1 cellular context compared by ENCODE assay signal in the genomic region with DNA sequence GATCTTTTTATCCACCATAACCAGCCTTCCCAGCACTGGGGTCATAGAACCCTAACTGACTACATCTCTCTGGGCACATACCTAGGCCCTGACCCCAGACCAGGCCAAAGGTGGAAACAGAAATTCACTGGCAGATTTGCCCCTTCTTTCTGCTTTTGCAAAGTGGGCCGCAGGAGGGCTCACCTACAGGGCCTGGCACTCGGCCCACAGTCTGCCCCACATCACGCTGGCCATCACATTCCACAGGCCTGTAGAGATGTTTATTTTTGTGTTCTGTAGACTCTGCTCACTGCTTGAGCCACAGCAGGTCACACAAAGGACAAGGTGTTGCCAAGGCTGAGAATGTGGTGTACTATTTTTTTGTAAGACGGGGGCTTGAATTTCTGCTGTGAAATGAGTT.
TF ChIP-seq lines count a peak whose summit lies in the region.

No MANE protein-coding gene starts in this region.

TF ChIP-seq in HepG2, 621 proteins besides CTCF, POLR2A, EP300 and RAD21 (continues in another document):
- TF ChIP-seq ZNF709 (CRISPR knock-in tag; IDR thresholded peaks at IDR 0.05) (no peak), TMF1 (CRISPR knock-in tag; IDR thresholded peaks at IDR 0.05; ENCODE audit: low read depth) (no peak), ZFP41 (CRISPR knock-in tag; IDR thresholded peaks at IDR 0.05; ENCODE audit: borderline replicate concordance) (no peak), TEAD3 (CRISPR knock-in tag; optimal IDR thresholded peaks at IDR 0.05; ENCODE audit: borderline replicate concordance) (peak; percentile 70), MTA1 (CRISPR knock-in tag; IDR thresholded peaks at IDR 0.05; ENCODE audit: borderline replicate concordance) (0 out of 2 replicates have a peak, but pooled peaks have one; percentile 21), DMAP1 (CRISPR knock-in tag; IDR thresholded peaks at IDR 0.05) (no peak), RNF2 (conservative IDR thresholded peaks at IDR 0.05; ENCODE audit: low read depth) (no peak), ZNF569 (CRISPR knock-in tag; IDR thresholded peaks at IDR 0.05; ENCODE audit: borderline replicate concordance) (no peak), ZNF674 (CRISPR knock-in tag; IDR thresholded peaks at IDR 0.05; ENCODE audit: low read depth) (no peak), SNAPC2 (CRISPR knock-in tag; IDR thresholded peaks at IDR 0.05) (no peak), ZFX (CRISPR knock-in tag; IDR thresholded peaks at IDR 0.05; ENCODE audit: low read depth) (peak; percentile 42; the same call in 1 of the 2 replicates), SALL1 (CRISPR knock-in tag; IDR thresholded peaks at IDR 0.05) (0 out of 2 replicates have a peak, but pooled peaks have one; percentile 14), THYN1 (CRISPR knock-in tag; IDR thresholded peaks at IDR 0.05; ENCODE audit: borderline replicate concordance, low read depth) (no peak), RBM22 (optimal IDR thresholded peaks at IDR 0.05; ENCODE audit: low read length) (no peak), ERF (CRISPR knock-in tag; IDR thresholded peaks at IDR 0.05) (no peak), FOSL2 (CRISPR knock-in tag; IDR thresholded peaks at IDR 0.05) (0 out of 2 replicates have a peak, but pooled peaks have one; percentile 8), ZNF20 (CRISPR knock-in tag; IDR thresholded peaks at IDR 0.05) (no peak), POGZ (CRISPR knock-in tag; IDR thresholded peaks at IDR 0.05) (0 out of 2 replicates have a peak, but pooled peaks have one; percentile 16), ZNF563 (CRISPR knock-in tag; IDR thresholded peaks at IDR 0.05) (no peak), ZBTB38 (CRISPR knock-in tag; IDR thresholded peaks at IDR 0.05) (no peak), NONO (IDR thresholded peaks at IDR 0.05) (no peak), NONO (CRISPR knock-in tag; conservative IDR thresholded peaks at IDR 0.05) (no peak), GTF3A (CRISPR knock-in tag; conservative IDR thresholded peaks at IDR 0.05) (no peak), ZNF558 (CRISPR knock-in tag; IDR thresholded peaks at IDR 0.05; ENCODE audit: borderline replicate concordance) (no peak), ZNF792 (CRISPR knock-in tag; IDR thresholded peaks at IDR 0.05) (no peak), PCBP1 (IDR thresholded peaks at IDR 0.05; ENCODE audit: borderline replicate concordance, low read depth, low read length) (no peak), ZNF33B (CRISPR knock-in tag; IDR thresholded peaks at IDR 0.05) (no peak), ZNF432 (CRISPR knock-in tag; IDR thresholded peaks at IDR 0.05; ENCODE audit: borderline replicate concordance) (no peak), HNF4G (IDR thresholded peaks at IDR 0.05; ENCODE audit: borderline replicate concordance, low read depth, low read length) (no peak), HNF4G (CRISPR knock-in tag; IDR thresholded peaks at IDR 0.05; ENCODE audit: borderline replicate concordance, low read depth) (no peak), ZNF333 (CRISPR knock-in tag; IDR thresholded peaks at IDR 0.05; ENCODE audit: borderline replicate concordance) (no peak), ZNF713 (CRISPR knock-in tag; IDR thresholded peaks at IDR 0.05) (no peak), ZNF253 (CRISPR knock-in tag; IDR thresholded peaks at IDR 0.05; ENCODE audit: borderline replicate concordance) (no peak), SOX13 (IDR thresholded peaks at IDR 0.05) (no peak), SOX13 (CRISPR knock-in tag; conservative IDR thresholded peaks at IDR 0.05 in 1 of 2, IDR thresholded peaks at IDR 0.05 in 1 of 2) (peak in 1 of 2 experiments; percentile 28; a peak in 1 of 4 replicates), ZNF251 (CRISPR knock-in tag; IDR thresholded peaks at IDR 0.05) (no peak), PHF21A (CRISPR knock-in tag; IDR thresholded peaks at IDR 0.05) (no peak), CHCHD3 (CRISPR knock-in tag; IDR thresholded peaks at IDR 0.05) (no peak), KLF12 (CRISPR knock-in tag; IDR thresholded peaks at IDR 0.05; ENCODE audit: borderline replicate concordance) (no peak), SIN3B (IDR thresholded peaks at IDR 0.05; ENCODE audit: low read length) (no peak), RARA (CRISPR knock-in tag; IDR thresholded peaks at IDR 0.05) (peak; percentile 81), ZNF260 (CRISPR knock-in tag; IDR thresholded peaks at IDR 0.05; ENCODE audit: borderline replicate concordance, low read depth) (no peak)
- TF ChIP-seq, protein P1, sequence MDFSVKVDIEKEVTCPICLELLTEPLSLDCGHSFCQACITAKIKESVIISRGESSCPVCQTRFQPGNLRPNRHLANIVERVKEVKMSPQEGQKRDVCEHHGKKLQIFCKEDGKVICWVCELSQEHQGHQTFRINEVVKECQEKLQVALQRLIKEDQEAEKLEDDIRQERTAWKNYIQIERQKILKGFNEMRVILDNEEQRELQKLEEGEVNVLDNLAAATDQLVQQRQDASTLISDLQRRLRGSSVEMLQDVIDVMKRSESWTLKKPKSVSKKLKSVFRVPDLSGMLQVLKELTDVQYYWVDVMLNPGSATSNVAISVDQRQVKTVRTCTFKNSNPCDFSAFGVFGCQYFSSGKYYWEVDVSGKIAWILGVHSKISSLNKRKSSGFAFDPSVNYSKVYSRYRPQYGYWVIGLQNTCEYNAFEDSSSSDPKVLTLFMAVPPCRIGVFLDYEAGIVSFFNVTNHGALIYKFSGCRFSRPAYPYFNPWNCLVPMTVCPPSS (IDR thresholded peaks at IDR 0.05) = no peak
- TF ChIP-seq, protein P2, sequence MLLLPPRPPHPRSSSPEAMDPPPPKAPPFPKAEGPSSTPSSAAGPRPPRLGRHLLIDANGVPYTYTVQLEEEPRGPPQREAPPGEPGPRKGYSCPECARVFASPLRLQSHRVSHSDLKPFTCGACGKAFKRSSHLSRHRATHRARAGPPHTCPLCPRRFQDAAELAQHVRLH (CRISPR knock-in tag; IDR thresholded peaks at IDR 0.05; ENCODE audit: borderline replicate concordance, low read depth) = no peak
- TF ChIP-seq, protein P3, sequence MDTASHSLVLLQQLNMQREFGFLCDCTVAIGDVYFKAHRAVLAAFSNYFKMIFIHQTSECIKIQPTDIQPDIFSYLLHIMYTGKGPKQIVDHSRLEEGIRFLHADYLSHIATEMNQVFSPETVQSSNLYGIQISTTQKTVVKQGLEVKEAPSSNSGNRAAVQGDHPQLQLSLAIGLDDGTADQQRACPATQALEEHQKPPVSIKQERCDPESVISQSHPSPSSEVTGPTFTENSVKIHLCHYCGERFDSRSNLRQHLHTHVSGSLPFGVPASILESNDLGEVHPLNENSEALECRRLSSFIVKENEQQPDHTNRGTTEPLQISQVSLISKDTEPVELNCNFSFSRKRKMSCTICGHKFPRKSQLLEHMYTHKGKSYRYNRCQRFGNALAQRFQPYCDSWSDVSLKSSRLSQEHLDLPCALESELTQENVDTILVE (CRISPR knock-in tag; IDR thresholded peaks at IDR 0.05) = no peak
- TF ChIP-seq, protein P4, sequence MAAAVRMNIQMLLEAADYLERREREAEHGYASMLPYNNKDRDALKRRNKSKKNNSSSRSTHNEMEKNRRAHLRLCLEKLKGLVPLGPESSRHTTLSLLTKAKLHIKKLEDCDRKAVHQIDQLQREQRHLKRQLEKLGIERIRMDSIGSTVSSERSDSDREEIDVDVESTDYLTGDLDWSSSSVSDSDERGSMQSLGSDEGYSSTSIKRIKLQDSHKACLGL (CRISPR knock-in tag; IDR thresholded peaks at IDR 0.05) = no peak
- TF ChIP-seq, protein P5, sequence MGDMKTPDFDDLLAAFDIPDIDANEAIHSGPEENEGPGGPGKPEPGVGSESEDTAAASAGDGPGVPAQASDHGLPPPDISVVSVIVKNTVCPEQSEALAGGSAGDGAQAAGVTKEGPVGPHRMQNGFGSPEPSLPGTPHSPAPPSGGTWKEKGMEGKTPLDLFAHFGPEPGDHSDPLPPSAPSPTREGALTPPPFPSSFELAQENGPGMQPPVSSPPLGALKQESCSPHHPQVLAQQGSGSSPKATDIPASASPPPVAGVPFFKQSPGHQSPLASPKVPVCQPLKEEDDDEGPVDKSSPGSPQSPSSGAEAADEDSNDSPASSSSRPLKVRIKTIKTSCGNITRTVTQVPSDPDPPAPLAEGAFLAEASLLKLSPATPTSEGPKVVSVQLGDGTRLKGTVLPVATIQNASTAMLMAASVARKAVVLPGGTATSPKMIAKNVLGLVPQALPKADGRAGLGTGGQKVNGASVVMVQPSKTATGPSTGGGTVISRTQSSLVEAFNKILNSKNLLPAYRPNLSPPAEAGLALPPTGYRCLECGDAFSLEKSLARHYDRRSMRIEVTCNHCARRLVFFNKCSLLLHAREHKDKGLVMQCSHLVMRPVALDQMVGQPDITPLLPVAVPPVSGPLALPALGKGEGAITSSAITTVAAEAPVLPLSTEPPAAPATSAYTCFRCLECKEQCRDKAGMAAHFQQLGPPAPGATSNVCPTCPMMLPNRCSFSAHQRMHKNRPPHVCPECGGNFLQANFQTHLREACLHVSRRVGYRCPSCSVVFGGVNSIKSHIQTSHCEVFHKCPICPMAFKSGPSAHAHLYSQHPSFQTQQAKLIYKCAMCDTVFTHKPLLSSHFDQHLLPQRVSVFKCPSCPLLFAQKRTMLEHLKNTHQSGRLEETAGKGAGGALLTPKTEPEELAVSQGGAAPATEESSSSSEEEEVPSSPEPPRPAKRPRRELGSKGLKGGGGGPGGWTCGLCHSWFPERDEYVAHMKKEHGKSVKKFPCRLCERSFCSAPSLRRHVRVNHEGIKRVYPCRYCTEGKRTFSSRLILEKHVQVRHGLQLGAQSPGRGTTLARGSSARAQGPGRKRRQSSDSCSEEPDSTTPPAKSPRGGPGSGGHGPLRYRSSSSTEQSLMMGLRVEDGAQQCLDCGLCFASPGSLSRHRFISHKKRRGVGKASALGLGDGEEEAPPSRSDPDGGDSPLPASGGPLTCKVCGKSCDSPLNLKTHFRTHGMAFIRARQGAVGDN (CRISPR knock-in tag; IDR thresholded peaks at IDR 0.05) = no peak
- TF ChIP-seq, protein P6, sequence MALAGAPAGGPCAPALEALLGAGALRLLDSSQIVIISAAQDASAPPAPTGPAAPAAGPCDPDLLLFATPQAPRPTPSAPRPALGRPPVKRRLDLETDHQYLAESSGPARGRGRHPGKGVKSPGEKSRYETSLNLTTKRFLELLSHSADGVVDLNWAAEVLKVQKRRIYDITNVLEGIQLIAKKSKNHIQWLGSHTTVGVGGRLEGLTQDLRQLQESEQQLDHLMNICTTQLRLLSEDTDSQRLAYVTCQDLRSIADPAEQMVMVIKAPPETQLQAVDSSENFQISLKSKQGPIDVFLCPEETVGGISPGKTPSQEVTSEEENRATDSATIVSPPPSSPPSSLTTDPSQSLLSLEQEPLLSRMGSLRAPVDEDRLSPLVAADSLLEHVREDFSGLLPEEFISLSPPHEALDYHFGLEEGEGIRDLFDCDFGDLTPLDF (CRISPR knock-in tag; IDR thresholded peaks at IDR 0.05) = no peak
- TF ChIP-seq, protein P7, sequence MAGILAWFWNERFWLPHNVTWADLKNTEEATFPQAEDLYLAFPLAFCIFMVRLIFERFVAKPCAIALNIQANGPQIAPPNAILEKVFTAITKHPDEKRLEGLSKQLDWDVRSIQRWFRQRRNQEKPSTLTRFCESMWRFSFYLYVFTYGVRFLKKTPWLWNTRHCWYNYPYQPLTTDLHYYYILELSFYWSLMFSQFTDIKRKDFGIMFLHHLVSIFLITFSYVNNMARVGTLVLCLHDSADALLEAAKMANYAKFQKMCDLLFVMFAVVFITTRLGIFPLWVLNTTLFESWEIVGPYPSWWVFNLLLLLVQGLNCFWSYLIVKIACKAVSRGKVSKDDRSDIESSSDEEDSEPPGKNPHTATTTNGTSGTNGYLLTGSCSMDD (CRISPR knock-in tag; IDR thresholded peaks at IDR 0.05) = no peak
- TF ChIP-seq, protein P8, sequence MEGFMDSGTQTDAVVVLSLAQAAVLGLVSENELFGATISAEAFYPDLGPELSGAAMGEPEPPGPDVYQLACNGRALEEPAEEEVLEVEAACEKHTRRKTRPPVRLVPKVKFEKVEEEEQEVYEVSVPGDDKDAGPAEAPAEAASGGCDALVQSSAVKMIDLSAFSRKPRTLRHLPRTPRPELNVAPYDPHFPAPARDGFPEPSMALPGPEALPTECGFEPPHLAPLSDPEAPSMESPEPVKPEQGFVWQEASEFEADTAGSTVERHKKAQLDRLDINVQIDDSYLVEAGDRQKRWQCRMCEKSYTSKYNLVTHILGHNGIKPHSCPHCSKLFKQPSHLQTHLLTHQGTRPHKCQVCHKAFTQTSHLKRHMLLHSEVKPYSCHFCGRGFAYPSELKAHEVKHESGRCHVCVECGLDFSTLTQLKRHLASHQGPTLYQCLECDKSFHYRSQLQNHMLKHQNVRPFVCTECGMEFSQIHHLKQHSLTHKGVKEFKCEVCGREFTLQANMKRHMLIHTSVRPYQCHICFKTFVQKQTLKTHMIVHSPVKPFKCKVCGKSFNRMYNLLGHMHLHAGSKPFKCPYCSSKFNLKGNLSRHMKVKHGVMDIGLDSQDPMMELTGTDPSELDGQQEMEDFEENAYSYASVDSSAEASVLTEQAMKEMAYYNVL (CRISPR knock-in tag; IDR thresholded peaks at IDR 0.05; ENCODE audit: borderline replicate concordance) = no peak
- TF ChIP-seq, protein P9, sequence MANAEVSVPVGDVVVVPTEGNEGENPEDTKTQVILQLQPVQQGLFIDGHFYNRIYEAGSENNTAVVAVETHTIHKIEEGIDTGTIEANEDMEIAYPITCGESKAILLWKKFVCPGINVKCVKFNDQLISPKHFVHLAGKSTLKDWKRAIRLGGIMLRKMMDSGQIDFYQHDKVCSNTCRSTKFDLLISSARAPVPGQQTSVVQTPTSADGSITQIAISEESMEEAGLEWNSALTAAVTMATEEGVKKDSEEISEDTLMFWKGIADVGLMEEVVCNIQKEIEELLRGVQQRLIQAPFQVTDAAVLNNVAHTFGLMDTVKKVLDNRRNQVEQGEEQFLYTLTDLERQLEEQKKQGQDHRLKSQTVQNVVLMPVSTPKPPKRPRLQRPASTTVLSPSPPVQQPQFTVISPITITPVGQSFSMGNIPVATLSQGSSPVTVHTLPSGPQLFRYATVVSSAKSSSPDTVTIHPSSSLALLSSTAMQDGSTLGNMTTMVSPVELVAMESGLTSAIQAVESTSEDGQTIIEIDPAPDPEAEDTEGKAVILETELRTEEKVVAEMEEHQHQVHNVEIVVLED (CRISPR knock-in tag; IDR thresholded peaks at IDR 0.05; ENCODE audit: borderline replicate concordance) = no peak
- TF ChIP-seq, protein P10, sequence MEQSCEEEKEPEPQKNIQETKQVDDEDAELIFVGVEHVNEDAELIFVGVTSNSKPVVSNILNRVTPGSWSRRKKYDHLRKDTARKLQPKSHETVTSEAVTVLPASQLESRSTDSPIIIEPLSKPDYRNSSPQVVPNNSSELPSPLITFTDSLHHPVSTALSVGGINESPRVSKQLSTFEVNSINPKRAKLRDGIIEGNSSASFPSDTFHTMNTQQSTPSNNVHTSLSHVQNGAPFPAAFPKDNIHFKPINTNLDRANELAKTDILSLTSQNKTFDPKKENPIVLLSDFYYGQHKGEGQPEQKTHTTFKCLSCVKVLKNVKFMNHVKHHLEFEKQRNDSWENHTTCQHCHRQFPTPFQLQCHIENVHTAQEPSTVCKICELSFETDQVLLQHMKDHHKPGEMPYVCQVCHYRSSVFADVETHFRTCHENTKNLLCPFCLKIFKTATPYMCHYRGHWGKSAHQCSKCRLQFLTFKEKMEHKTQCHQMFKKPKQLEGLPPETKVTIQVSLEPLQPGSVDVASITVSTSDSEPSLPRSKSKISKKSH (CRISPR knock-in tag; IDR thresholded peaks at IDR 0.05; ENCODE audit: borderline replicate concordance) = no peak
- TF ChIP-seq, protein P11, sequence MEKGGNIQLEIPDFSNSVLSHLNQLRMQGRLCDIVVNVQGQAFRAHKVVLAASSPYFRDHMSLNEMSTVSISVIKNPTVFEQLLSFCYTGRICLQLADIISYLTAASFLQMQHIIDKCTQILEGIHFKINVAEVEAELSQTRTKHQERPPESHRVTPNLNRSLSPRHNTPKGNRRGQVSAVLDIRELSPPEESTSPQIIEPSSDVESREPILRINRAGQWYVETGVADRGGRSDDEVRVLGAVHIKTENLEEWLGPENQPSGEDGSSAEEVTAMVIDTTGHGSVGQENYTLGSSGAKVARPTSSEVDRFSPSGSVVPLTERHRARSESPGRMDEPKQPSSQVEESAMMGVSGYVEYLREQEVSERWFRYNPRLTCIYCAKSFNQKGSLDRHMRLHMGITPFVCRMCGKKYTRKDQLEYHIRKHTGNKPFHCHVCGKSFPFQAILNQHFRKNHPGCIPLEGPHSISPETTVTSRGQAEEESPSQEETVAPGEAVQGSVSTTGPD (CRISPR knock-in tag; IDR thresholded peaks at IDR 0.05) = no peak
